In genomic region chr2:75098856-75099255, GRCh38 we compare ENCODE assay signal across 8 cellular contexts.
DNase-seq lines count a peak whose midpoint lies in the region; ATAC-seq and TF ChIP-seq lines count a peak whose summit lies in the region.

No MANE protein-coding gene starts in this region.

- no peak overlapping the region for H3K4me3 Mint-ChIP-seq in chondrocyte (ENCODE audit: unreplicated experiment)
- H3K4me3 Mint-ChIP-seq in natural killer cell = no peak overlapping the region

- no peak for ATAC-seq in natural killer cell

- peak; percentile 4 to 45 for DNase-seq in NCI-H526 (lab: John Stamatoyannopoulos, UW)
- no peak for DNase-seq in NCI-H526 treated with DMSO at 0.1 percent for 48 hours (lab: John Stamatoyannopoulos, UW)
- peak; percentile 29 for DNase-seq in NCI-H146 treated with DMSO at 0.1 percent for 48 hours (lab: John Stamatoyannopoulos, UW; ENCODE audit: unreplicated experiment)
- no peak for DNase-seq in chondrocyte (ENCODE audit: low spot score)
- DNase-seq in renal cortical epithelial cell (ENCODE audit: low read depth) = peak; percentile 36
- no peak for DNase-seq in occipital lobe (lab: John Stamatoyannopoulos, UW)
- DNase-seq in natural killer cell = no peak
- no peak for DNase-seq in stimulated activated CD4-positive, alpha-beta T cell treated with anti-CD3 and anti-CD28 coated beads, Interleukin-1b, Interleukin-23, amount 100 ng/mL, for 48 hours

- peaks cover 6% of the 10 kb centered on the region for H3K4me1 Mint-ChIP-seq in chondrocyte (ENCODE audit: low read depth)
- H3K4me1 Mint-ChIP-seq in natural killer cell = peaks cover 10 to 14% of the 10 kb centered on the region in 2 donors

- intact Hi-C loops in natural killer cell (cut with micrococcal nuclease) = no loop called here

- H3K9me3 Mint-ChIP-seq in chondrocyte (ENCODE audit: low read depth) = peaks cover 8% of the 10 kb centered on the region
- peaks cover 3 to 4% of the 10 kb centered on the region in 2 donors for H3K9me3 Mint-ChIP-seq in natural killer cell

- H3K27me3 Mint-ChIP-seq in chondrocyte (ENCODE audit: low read depth) (peaks cover 7% of the 10 kb centered on the region), natural killer cell (ENCODE audit: low read depth in 2 of 2) (peaks cover 20 to 23% of the 10 kb centered on the region in 2 donors)

- H3K36me3 Mint-ChIP-seq in chondrocyte (ENCODE audit: low read depth) (no peaks in the 10 kb centered on the region), natural killer cell (no peaks in the 10 kb centered on the region)

- TF ChIP-seq CTCF in chondrocyte (IDR thresholded peaks at IDR 0.05) (peak; percentile 75), natural killer cell (IDR thresholded peaks at IDR 0.05) (no peak)

- H3K27ac Mint-ChIP-seq in chondrocyte (ENCODE audit: unreplicated experiment) = no peak overlapping the region
- H3K27ac Mint-ChIP-seq in natural killer cell = no peak overlapping the region

Comparison
In these comparisons a context has a peak if more than half of its experiments do, and no peak if none do; other contexts are left out.
1. DNase-seq: peak in NCI-H526 (2 of 2), NCI-H146 treated with DMSO at 0.1 percent for 48 hours (single experiment) and renal cortical epithelial cell (single experiment); none in NCI-H526 treated with DMSO at 0.1 percent for 48 hours (single experiment), chondrocyte (single experiment), occipital lobe (single experiment), natural killer cell (single experiment) and stimulated activated CD4-positive, alpha-beta T cell treated with anti-CD3 and anti-CD28 coated beads, Interleukin-1b, Interleukin-23, amount 100 ng/mL, for 48 hours (single experiment).